23 cellular contexts compared by ENCODE assay signal in the genomic region with DNA sequence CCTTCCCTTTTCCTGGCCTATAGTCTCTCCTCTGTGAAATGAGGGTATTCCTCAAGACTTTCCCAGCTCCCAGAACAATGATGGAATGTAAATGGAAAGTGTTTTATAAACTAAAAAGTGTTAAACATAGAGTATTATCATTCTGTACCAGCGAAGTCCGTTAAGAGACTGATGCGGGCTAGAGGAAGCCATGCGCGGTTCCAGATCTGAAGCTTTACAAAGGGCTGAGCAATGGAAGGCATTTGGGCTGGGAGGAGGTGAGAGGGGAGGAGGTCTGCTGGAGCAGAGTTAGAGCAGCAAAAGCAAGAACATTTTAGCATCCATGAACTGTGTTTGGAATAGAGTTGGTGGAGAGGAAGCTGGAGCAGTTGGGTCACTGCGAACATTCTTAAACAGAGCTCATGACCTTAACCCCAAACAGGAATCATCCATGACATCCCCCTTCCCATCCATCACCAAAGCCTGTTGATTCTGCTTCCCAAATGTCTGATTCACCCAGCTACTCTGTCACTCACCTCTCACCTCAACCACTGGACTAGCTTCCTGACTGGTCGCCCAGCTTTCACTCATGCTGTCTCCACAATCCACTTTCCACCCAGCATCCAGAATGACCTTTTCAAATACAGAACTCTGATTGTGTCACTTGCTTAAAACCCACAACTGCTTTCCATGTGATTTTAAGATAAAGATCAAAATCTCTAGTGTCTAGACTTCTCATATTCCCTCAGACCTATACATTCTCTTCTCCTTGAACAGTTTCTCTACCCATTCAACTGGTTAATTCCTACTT. TPM values are rescaled to one million over a fixed set of nuclear protein-coding genes. Genes with fewer than 3 reads are reported as not detected.
A peak's percentile ranks its signal among the peaks of the same experiment; 100 is the strongest.
DNase-seq lines count a peak whose midpoint lies in the region; ATAC-seq lines count a peak whose summit lies in the region.
"Had no signal": no experiment of that assay in that cellular context is flagged by ENCODE, and none has a peak within 500 bp of the region (broad histone marks: within the 10 kb centered on the region; RNA-seq: fewer than 3 reads in every experiment).

No MANE protein-coding gene starts in this region.

- DNase-seq in COLO829 (ENCODE audit: low spot score), result peak; percentile 82
- peak; percentile 18 for DNase-seq in M059J (ENCODE audit: low read depth)
- DNase-seq in astrocyte of the hippocampus (ENCODE audit: low read depth, low spot score), result peak; percentile 12
- peak; percentile 22 for DNase-seq in kidney tubule cell (ENCODE audit: low spot score)
- no peak for DNase-seq in hypothalamus (lab: John Stamatoyannopoulos, UW)
- no peak for DNase-seq in activated CD4-positive, CD25-positive, alpha-beta regulatory T cell (lab: John Stamatoyannopoulos, UW)
- DNase-seq: activated CD4-positive, alpha-beta memory T cell treated with anti-CD3 and anti-CD28 coated beads, Interleukin-2, amount 10 ng/mL, durations not matched to agents 7 days and 5 days; activated CD4-positive, alpha-beta T cell treated with anti-CD3 and anti-CD28 coated beads for 1 hour; activated gamma-delta T cell; body of pancreas; CD8-positive, alpha-beta memory T cell; dermis blood vessel endothelial cell; immature natural killer cell; left lung; NCI-H2029; NCI-H524 treated with DMSO at 0.1 percent for 48 hours; OCI-M1; stomach; thyroid gland had no signal

- ATAC-seq in HG02885 (IDR thresholded peaks at IDR 0.05; ENCODE audit: poor library complexity, unreplicated experiment) (no peak), HG02852 (IDR thresholded peaks at IDR 0.05; ENCODE audit: unreplicated experiment) (no peak)
- ATAC-seq: body of pancreas, gastroesophageal sphincter, GM12878, left lung had no signal

RNA-seq across cellular contexts. Expression of gene CDK5RAP2, which starts 37.1 kb away (rescaled TPM):
- 21.7 and 32.6 TPM in 2 replicates for total RNA-seq in M059J (2014; rRNA removed; shearing (Covaris generic))

Comparison
In these comparisons a context has a peak if more than half of its experiments do, and no peak if none do; other contexts are left out.
1. DNase-seq: peak in COLO829 (single experiment), M059J (single experiment), astrocyte of the hippocampus (single experiment) and kidney tubule cell (single experiment); none in hypothalamus (0 of 51) and activated CD4-positive, CD25-positive, alpha-beta regulatory T cell (0 of 4).